Comparison of ENCODE assay signal across 1 cellular context in genomic region chr11:82757660-82758301, GRCh38.
TF ChIP-seq lines count a peak whose summit lies in the region.

No MANE protein-coding gene starts in this region.

TF ChIP-seq in SK-N-SH, 30 proteins besides CTCF, POLR2A, EP300 and RAD21 (continued from another document):
- TF ChIP-seq PBX3 (IDR thresholded peaks at IDR 0.05), result no peak
- no peak for TF ChIP-seq GATA2 (CRISPR knock-in tag; IDR thresholded peaks at IDR 0.05)
- no peak for TF ChIP-seq FOSL2 (IDR thresholded peaks at IDR 0.05; ENCODE audit: borderline replicate concordance, low read depth)
- no peak for TF ChIP-seq JUND (IDR thresholded peaks at IDR 0.05)
- no peak for TF ChIP-seq RFX5 (IDR thresholded peaks at IDR 0.05; ENCODE audit: low read length)
- no peak for TF ChIP-seq ELF1 (IDR thresholded peaks at IDR 0.05)
